In genomic region chr10:119688033-119688508, GRCh38 we compare ENCODE assay signal across 1 cellular context.
A peak's percentile ranks its signal among the peaks of the same experiment; 100 is the strongest.
TF ChIP-seq lines count a peak whose summit lies in the region.

No MANE protein-coding gene starts in this region.

TF ChIP-seq in K562, 482 proteins besides CTCF, POLR2A, EP300 and RAD21 (continued from another document and continues in another):
- TF ChIP-seq, protein P1, sequence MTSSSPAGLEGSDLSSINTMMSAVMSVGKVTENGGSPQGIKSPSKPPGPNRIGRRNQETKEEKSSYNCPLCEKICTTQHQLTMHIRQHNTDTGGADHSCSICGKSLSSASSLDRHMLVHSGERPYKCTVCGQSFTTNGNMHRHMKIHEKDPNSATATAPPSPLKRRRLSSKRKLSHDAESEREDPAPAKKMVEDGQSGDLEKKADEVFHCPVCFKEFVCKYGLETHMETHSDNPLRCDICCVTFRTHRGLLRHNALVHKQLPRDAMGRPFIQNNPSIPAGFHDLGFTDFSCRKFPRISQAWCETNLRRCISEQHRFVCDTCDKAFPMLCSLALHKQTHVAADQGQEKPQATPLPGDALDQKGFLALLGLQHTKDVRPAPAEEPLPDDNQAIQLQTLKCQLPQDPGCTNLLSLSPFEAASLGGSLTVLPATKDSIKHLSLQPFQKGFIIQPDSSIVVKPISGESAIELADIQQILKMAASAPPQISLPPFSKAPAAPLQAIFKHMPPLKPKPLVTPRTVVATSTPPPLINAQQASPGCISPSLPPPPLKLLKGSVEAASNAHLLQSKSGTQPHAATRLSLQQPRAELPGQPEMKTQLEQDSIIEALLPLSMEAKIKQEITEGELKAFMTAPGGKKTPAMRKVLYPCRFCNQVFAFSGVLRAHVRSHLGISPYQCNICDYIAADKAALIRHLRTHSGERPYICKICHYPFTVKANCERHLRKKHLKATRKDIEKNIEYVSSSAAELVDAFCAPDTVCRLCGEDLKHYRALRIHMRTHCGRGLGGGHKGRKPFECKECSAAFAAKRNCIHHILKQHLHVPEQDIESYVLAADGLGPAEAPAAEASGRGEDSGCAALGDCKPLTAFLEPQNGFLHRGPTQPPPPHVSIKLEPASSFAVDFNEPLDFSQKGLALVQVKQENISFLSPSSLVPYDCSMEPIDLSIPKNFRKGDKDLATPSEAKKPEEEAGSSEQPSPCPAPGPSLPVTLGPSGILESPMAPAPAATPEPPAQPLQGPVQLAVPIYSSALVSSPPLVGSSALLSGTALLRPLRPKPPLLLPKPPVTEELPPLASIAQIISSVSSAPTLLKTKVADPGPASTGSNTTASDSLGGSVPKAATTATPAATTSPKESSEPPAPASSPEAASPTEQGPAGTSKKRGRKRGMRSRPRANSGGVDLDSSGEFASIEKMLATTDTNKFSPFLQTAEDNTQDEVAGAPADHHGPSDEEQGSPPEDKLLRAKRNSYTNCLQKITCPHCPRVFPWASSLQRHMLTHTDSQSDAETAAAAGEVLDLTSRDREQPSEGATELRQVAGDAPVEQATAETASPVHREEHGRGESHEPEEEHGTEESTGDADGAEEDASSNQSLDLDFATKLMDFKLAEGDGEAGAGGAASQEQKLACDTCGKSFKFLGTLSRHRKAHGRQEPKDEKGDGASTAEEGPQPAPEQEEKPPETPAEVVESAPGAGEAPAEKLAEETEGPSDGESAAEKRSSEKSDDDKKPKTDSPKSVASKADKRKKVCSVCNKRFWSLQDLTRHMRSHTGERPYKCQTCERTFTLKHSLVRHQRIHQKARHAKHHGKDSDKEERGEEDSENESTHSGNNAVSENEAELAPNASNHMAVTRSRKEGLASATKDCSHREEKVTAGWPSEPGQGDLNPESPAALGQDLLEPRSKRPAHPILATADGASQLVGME (CRISPR knock-in tag; IDR thresholded peaks at IDR 0.05) = peak; percentile 70; the same call in 1 of the 2 replicates
- TF ChIP-seq ETV5 (CRISPR knock-in tag; IDR thresholded peaks at IDR 0.05; ENCODE audit: low read depth) = no peak
- no peak for TF ChIP-seq TBL1XR1 (IDR thresholded peaks at IDR 0.05; ENCODE audit: low read length in 2 of 2)
- no peak for TF ChIP-seq SRSF7 (optimal IDR thresholded peaks at IDR 0.05; ENCODE audit: low read depth, low read length)
- no peak for TF ChIP-seq NCOA4 (IDR thresholded peaks at IDR 0.05; ENCODE audit: partially characterized antibody)
- TF ChIP-seq ZNF263 (CRISPR knock-in tag; IDR thresholded peaks at IDR 0.05; ENCODE audit: borderline replicate concordance) = no peak
- peak in 1 of 2 experiments; percentile 94; a peak in 2 of 4 replicates for TF ChIP-seq ZNF639 (CRISPR knock-in tag; conservative IDR thresholded peaks at IDR 0.05 in 1 of 2, IDR thresholded peaks at IDR 0.05 in 1 of 2)
- no peak for TF ChIP-seq ZNF124 (CRISPR knock-in tag; IDR thresholded peaks at IDR 0.05)
- TF ChIP-seq THAP12 (CRISPR knock-in tag; IDR thresholded peaks at IDR 0.05) = no peak
- no peak for TF ChIP-seq SAFB (IDR thresholded peaks at IDR 0.05; ENCODE audit: borderline replicate concordance, low read depth, low read length)
- no peak for TF ChIP-seq CHCHD3 (CRISPR knock-in tag; IDR thresholded peaks at IDR 0.05)
- no peak for TF ChIP-seq ZNF224 (CRISPR knock-in tag; IDR thresholded peaks at IDR 0.05)
- no peak for TF ChIP-seq ZC3H11A (IDR thresholded peaks at IDR 0.05; ENCODE audit: low read depth, low read length)
- TF ChIP-seq ARID2 (IDR thresholded peaks at IDR 0.05) = no peak
- TF ChIP-seq MAZ (CRISPR knock-in tag; conservative IDR thresholded peaks at IDR 0.05 in 1 of 2, IDR thresholded peaks at IDR 0.05 in 1 of 2) = peak in 1 of 2 experiments; percentile 66; a peak in 2 of 4 replicates
- TF ChIP-seq TFAP4 (CRISPR knock-in tag; IDR thresholded peaks at IDR 0.05; ENCODE audit: borderline replicate concordance) = no peak
- peak; percentile 75; the same call in 1 of the 2 replicates for TF ChIP-seq TSHZ1 (CRISPR knock-in tag; IDR thresholded peaks at IDR 0.05)
- no peak for TF ChIP-seq GTF2E2 (tag; IDR thresholded peaks at IDR 0.05)
- peak; percentile 94 for TF ChIP-seq ZNF589 (CRISPR knock-in tag; IDR thresholded peaks at IDR 0.05; ENCODE audit: low read depth)
- TF ChIP-seq, protein P2, sequence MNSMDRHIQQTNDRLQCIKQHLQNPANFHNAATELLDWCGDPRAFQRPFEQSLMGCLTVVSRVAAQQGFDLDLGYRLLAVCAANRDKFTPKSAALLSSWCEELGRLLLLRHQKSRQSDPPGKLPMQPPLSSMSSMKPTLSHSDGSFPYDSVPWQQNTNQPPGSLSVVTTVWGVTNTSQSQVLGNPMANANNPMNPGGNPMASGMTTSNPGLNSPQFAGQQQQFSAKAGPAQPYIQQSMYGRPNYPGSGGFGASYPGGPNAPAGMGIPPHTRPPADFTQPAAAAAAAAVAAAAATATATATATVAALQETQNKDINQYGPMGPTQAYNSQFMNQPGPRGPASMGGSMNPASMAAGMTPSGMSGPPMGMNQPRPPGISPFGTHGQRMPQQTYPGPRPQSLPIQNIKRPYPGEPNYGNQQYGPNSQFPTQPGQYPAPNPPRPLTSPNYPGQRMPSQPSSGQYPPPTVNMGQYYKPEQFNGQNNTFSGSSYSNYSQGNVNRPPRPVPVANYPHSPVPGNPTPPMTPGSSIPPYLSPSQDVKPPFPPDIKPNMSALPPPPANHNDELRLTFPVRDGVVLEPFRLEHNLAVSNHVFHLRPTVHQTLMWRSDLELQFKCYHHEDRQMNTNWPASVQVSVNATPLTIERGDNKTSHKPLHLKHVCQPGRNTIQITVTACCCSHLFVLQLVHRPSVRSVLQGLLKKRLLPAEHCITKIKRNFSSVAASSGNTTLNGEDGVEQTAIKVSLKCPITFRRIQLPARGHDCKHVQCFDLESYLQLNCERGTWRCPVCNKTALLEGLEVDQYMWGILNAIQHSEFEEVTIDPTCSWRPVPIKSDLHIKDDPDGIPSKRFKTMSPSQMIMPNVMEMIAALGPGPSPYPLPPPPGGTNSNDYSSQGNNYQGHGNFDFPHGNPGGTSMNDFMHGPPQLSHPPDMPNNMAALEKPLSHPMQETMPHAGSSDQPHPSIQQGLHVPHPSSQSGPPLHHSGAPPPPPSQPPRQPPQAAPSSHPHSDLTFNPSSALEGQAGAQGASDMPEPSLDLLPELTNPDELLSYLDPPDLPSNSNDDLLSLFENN (IDR thresholded peaks at IDR 0.05; ENCODE audit: low read depth in 2 of 2, low read length in 2 of 2) = no peak
- peak; percentile 72 to 96; a peak in 3 of 4 replicates for TF ChIP-seq SRF (CRISPR knock-in tag; IDR thresholded peaks at IDR 0.05)
- TF ChIP-seq NFYB (IDR thresholded peaks at IDR 0.05; ENCODE audit: extremely low read depth, insufficient read length) = no peak
- no peak for TF ChIP-seq NCOA2 (IDR thresholded peaks at IDR 0.05; ENCODE audit: partially characterized antibody in 2 of 2)
- TF ChIP-seq, protein P3, sequence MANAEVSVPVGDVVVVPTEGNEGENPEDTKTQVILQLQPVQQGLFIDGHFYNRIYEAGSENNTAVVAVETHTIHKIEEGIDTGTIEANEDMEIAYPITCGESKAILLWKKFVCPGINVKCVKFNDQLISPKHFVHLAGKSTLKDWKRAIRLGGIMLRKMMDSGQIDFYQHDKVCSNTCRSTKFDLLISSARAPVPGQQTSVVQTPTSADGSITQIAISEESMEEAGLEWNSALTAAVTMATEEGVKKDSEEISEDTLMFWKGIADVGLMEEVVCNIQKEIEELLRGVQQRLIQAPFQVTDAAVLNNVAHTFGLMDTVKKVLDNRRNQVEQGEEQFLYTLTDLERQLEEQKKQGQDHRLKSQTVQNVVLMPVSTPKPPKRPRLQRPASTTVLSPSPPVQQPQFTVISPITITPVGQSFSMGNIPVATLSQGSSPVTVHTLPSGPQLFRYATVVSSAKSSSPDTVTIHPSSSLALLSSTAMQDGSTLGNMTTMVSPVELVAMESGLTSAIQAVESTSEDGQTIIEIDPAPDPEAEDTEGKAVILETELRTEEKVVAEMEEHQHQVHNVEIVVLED (CRISPR knock-in tag; IDR thresholded peaks at IDR 0.05) = peak; percentile 54
- TF ChIP-seq PML (IDR thresholded peaks at IDR 0.05; ENCODE audit: low read length) = no peak
- peak; percentile 71; the same call in 1 of the 2 replicates for TF ChIP-seq NR4A1 (CRISPR knock-in tag; IDR thresholded peaks at IDR 0.05)
- peak; percentile 95 for TF ChIP-seq NR4A1 (tag; IDR thresholded peaks at IDR 0.05)
- TF ChIP-seq COPS2 (conservative IDR thresholded peaks at IDR 0.05) = no peak
- TF ChIP-seq CCNT2 (IDR thresholded peaks at IDR 0.05; ENCODE audit: borderline replicate concordance, extremely low read depth, insufficient read length, low read depth, low read length) = no peak
- TF ChIP-seq HNRNPLL (IDR thresholded peaks at IDR 0.05; ENCODE audit: low read depth, low read length, poor library complexity, severe bottlenecking) = no peak
- no peak for TF ChIP-seq YBX1 (IDR thresholded peaks at IDR 0.05)
- TF ChIP-seq FOXO4 (CRISPR knock-in tag; IDR thresholded peaks at IDR 0.05) = peak; percentile 83; the same call in 1 of the 2 replicates
- no peak for TF ChIP-seq MTF1 (CRISPR knock-in tag; IDR thresholded peaks at IDR 0.05; ENCODE audit: borderline replicate concordance)
- TF ChIP-seq ZNF24 (IDR thresholded peaks at IDR 0.05) = no peak
- no peak for TF ChIP-seq YY1 (IDR thresholded peaks at IDR 0.05; ENCODE audit: borderline replicate concordance in 1 of 3, control insufficient read depth in 1 of 3, extremely low read depth in 1 of 3, insufficient read depth in 3 of 3, insufficient read length in 1 of 3, insufficient replicate concordance in 2 of 3, low read depth in 1 of 3, low read length in 2 of 3)
- no peak for TF ChIP-seq ZBED1 (IDR thresholded peaks at IDR 0.05)
- no peak for TF ChIP-seq ZNF699 (CRISPR knock-in tag; IDR thresholded peaks at IDR 0.05; ENCODE audit: insufficient replicate concordance)
- no peak for TF ChIP-seq TGIF2 (CRISPR knock-in tag; IDR thresholded peaks at IDR 0.05)
- peak; percentile 86 for TF ChIP-seq NFXL1 (CRISPR knock-in tag; IDR thresholded peaks at IDR 0.05)
